In the genomic region with DNA sequence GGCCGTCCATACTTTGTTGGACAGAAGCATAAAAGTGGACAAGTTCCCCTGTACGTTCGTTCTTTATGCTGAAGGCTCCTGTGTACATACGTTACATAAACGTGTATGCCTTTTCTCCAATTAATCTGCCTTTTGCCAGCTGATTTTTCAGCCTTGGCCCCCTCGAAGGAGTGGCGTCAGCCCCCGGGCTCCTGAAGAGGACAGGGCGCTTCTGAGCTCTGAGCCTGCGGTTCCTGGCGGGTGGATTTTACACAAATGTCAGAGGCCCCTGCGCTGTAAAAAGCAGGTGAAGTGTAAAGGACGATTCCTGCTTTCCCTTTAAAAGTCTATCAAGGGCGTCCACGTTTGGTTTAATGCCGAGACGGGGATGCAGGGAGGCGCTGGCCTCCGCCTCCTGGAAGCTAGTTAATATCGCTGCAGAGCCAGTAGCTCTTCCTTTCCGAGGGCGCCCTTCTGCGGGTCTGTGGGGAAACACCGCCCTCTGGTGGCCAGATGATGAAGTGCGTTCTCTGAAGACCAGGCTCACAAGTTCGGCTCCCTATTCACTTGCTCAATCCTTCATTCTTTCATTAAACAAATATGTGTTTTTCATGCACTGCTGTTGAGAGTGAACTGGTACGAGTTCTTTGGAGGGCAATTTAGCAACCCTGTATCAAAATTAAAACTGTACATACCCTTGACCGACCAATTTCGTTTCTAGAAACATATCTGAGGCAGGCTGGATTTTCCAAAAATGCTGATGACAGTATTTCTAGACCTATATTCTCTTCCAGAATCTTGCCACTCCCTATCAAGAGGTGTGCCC, we compare ENCODE assay signal across 8 cellular contexts.
DNase-seq lines count a peak whose midpoint lies in the region; ATAC-seq lines count a peak whose summit lies in the region.

No MANE protein-coding gene starts in this region.

- ATAC-seq in HG03097 (IDR thresholded peaks at IDR 0.05; ENCODE audit: low FRiP score, unreplicated experiment) (peak; percentile 61), GM19452 (IDR thresholded peaks at IDR 0.05; ENCODE audit: unreplicated experiment) (no peak)

- DNase-seq in Daoy (ENCODE audit: low read depth) (peak; percentile 68), NCI-H774 (lab: John Stamatoyannopoulos, UW) (peak; percentile 50), lung microvascular endothelial cell (ENCODE audit: low read depth in 2 of 2) (peak; percentile 80 to 90)
- peak; percentile 82 to 84 for DNase-seq in activated CD4-positive, alpha-beta T cell treated with anti-CD3 and anti-CD28 coated beads, Interleukin-2, amount 50 U/mL, for 48 hours
- DNase-seq in effector CD8-positive, alpha-beta T cell (lab: John Stamatoyannopoulos, UW), result peak; percentile 63
- peak; percentile 50 for DNase-seq in stimulated activated CD8-positive, alpha-beta memory T cell treated with anti-CD3 and anti-CD28 coated beads, Interleukin-12 subunit alpha, Interleukin-12 subunit beta, amount 100 ng/mL, for 4 hours (ENCODE audit: low read depth)
